ENCODE assay signal across 9 cellular contexts in genomic region chr4:41363384-41363981, GRCh38.
DNase-seq lines count a peak whose midpoint lies in the region; ATAC-seq, FAIRE-seq and TF ChIP-seq lines count a peak whose summit lies in the region.
"Had no signal": no experiment of that assay in that cellular context is flagged by ENCODE, and none has a peak within 500 bp of the region (broad histone marks: within the 10 kb centered on the region; RNA-seq: fewer than 3 reads in every experiment).

No MANE protein-coding gene starts in this region.

- H3K9me3 Mint-ChIP-seq in naive thymus-derived CD8-positive, alpha-beta T cell, result peaks cover 0 to 10% (median 0%) of the 10 kb centered on the region in 9 donors

- DNase-seq in GM04503 (ENCODE audit: low read depth) (peak; percentile 78), bronchial epithelial cell (ENCODE audit: low read depth) (peak; percentile 64)
- DNase-seq in naive thymus-derived CD8-positive, alpha-beta T cell, result no peak
- DNase-seq in stimulated activated CD4-positive, alpha-beta T cell treated with anti-CD3 and anti-CD28 coated beads, Interleukin-1b, Interleukin-23, amount 100 ng/mL, for 48 hours, result no peak
- DNase-seq: stimulated activated CD8-positive, alpha-beta memory T cell treated with anti-CD3 and anti-CD28 coated beads, Interleukin-4, amount 100 ng/mL, for 48 hours had no signal

- H3K36me3 Mint-ChIP-seq in naive thymus-derived CD8-positive, alpha-beta T cell, result no peaks in the 10 kb centered on the region

- H3K27me3 Mint-ChIP-seq in naive thymus-derived CD8-positive, alpha-beta T cell, result peaks cover 29 to 74% (median 41%) of the 10 kb centered on the region in 5 donors

- H3K9me3 ChIP-seq in iPS-18c (ENCODE audit: control insufficient read depth, insufficient read depth, low read length) (peaks cover 2% of the 10 kb centered on the region), skeletal muscle tissue (ENCODE audit: control insufficient read depth in 3 of 3, low read length in 3 of 3) (no peaks in the 10 kb centered on the region)

- peak overlapping the region; percentile 88 to 95 (median 94) for H3K9ac ChIP-seq in skeletal muscle tissue (ENCODE audit: low read depth in 1 of 3, low read length in 3 of 3)

- TF ChIP-seq CTCF in bronchial epithelial cell (IDR thresholded peaks at IDR 0.05; ENCODE audit: insufficient read depth, low read length, severe bottlenecking), result no peak

- no peak overlapping the region for H3K4me3 Mint-ChIP-seq in naive thymus-derived CD8-positive, alpha-beta T cell

- H3K4me1 ChIP-seq in skeletal muscle tissue (ENCODE audit: control insufficient read depth in 3 of 3, insufficient read depth in 3 of 3, low read length in 3 of 3), result peaks cover 41 to 49% (median 45%) of the 10 kb centered on the region in 3 donors

- no peak for FAIRE-seq in bronchial epithelial cell (lab: Jason Lieb, UNC)

- no peak overlapping the region for H3K4me3 ChIP-seq in bronchial epithelial cell (ENCODE audit: low read depth, low read length)
- H3K4me3 ChIP-seq in iPS-18c (ENCODE audit: insufficient read depth, low read depth, low read length), result peak overlapping the region; percentile 2; the same call in 1 of the 2 replicates
- H3K4me3 ChIP-seq in skeletal muscle tissue (ENCODE audit: low read length in 3 of 3), result peak overlapping the region; percentile 85 to 93 (median 92)

- no peak overlapping the region for H3K27ac Mint-ChIP-seq in naive thymus-derived CD8-positive, alpha-beta T cell

- ATAC-seq in HG02678 (IDR thresholded peaks at IDR 0.05; ENCODE audit: unreplicated experiment) (no peak), GM19324 (IDR thresholded peaks at IDR 0.05; ENCODE audit: low FRiP score, unreplicated experiment) (no peak)
- no peak for ATAC-seq in naive thymus-derived CD8-positive, alpha-beta T cell

- H3K27me3 ChIP-seq in bronchial epithelial cell (ENCODE audit: control insufficient read depth, insufficient read depth, low read length), result peaks cover 3% of the 10 kb centered on the region
- no peaks in the 10 kb centered on the region for H3K27me3 ChIP-seq in skeletal muscle tissue (ENCODE audit: control insufficient read depth in 3 of 3, insufficient read depth in 3 of 3, low read length in 3 of 3)

- H3K4me1 Mint-ChIP-seq in naive thymus-derived CD8-positive, alpha-beta T cell, result peaks cover 0 to 2% (median under 1%) of the 10 kb centered on the region in 4 donors

- POLR2A ChIA-PET in naive thymus-derived CD8-positive, alpha-beta T cell (lab: Charles Lee), result no interaction called here

- peak overlapping the region; percentile 74 for H3K27ac ChIP-seq in skeletal muscle tissue (ENCODE audit: low read depth, low read length)

- H3K36me3 ChIP-seq in bronchial epithelial cell (ENCODE audit: control insufficient read depth, insufficient read depth, low read length), result no peaks in the 10 kb centered on the region
- H3K36me3 ChIP-seq in skeletal muscle tissue (ENCODE audit: control insufficient read depth in 3 of 3, insufficient read depth in 3 of 3, low read length in 3 of 3), result peaks cover 0 to 2% (median 2%) of the 10 kb centered on the region in 3 donors

Comparison
In these comparisons a context has a peak if more than half of its experiments do, and no peak if none do; other contexts are left out.
1. DNase-seq: peak in GM04503 (single experiment) and bronchial epithelial cell (single experiment); none in naive thymus-derived CD8-positive, alpha-beta T cell (0 of 10) and stimulated activated CD4-positive, alpha-beta T cell treated with anti-CD3 and anti-CD28 coated beads, Interleukin-1b, Interleukin-23, amount 100 ng/mL, for 48 hours (single experiment).